Comparison of ENCODE assay signal across 13 cellular contexts in genomic region chr22:17576475-17576874, GRCh38. TPM values are rescaled to one million over a fixed set of nuclear protein-coding genes. Genes with fewer than 3 reads are reported as not detected.
DNase-seq lines count a peak whose midpoint lies in the region; ATAC-seq, FAIRE-seq and TF ChIP-seq lines count a peak whose summit lies in the region.
"Had no signal": no experiment of that assay in that cellular context is flagged by ENCODE, and none has a peak within 500 bp of the region (broad histone marks: within the 10 kb centered on the region; RNA-seq: fewer than 3 reads in every experiment).

No MANE protein-coding gene starts in this region.

- H3K9me3 ChIP-seq in body of pancreas, result no peaks in the 10 kb centered on the region
- H3K9me3 ChIP-seq: sigmoid colon, thoracic aorta had no signal

- H3K27ac Mint-ChIP-seq in osteocyte (ENCODE audit: unreplicated experiment), result peak overlapping the region; percentile 76
- H3K27ac Mint-ChIP-seq: activated naive CD8-positive, alpha-beta T cell; T-helper 17 cell had no signal

- H3K27ac ChIP-seq in body of pancreas, result no peak overlapping the region
- H3K27ac ChIP-seq: thoracic aorta had no signal

- TF ChIP-seq POLR2A in GM12891 (IDR thresholded peaks at IDR 0.05; ENCODE audit: low read depth, low read length) (no peak), body of pancreas (IDR thresholded peaks at IDR 0.05) (no peak)

- DNase-seq in GM12891 (ENCODE audit: insufficient read length, low spot score) (no peak), NCI-H2107 treated with DMSO at 0.1 percent for 48 hours (lab: John Stamatoyannopoulos, UW; ENCODE audit: unreplicated experiment) (peak; percentile 62), epithelial cell of esophagus (ENCODE audit: low read depth) (peak; percentile 99), osteocyte (ENCODE audit: extremely low spot score, unreplicated experiment) (no peak), activated gamma-delta T cell (lab: John Stamatoyannopoulos, UW) (no peak), body of pancreas (no peak), germinal center (ENCODE audit: low spot score) (no peak), Ammon's horn (ENCODE audit: low spot score) (no peak)
- DNase-seq: NCI-H1417 treated with DMSO at 0.1 percent for 48 hours, sigmoid colon, T-helper 17 cell had no signal

- no peak overlapping the region for H3K4me3 ChIP-seq in epithelial cell of esophagus (ENCODE audit: low read length)
- H3K4me3 ChIP-seq in body of pancreas, result no peak overlapping the region
- H3K4me3 ChIP-seq: sigmoid colon, thoracic aorta had no signal

- intact Hi-C loops in body of pancreas (cut with DNase I), result no loop called here

- no peaks in the 10 kb centered on the region for H3K36me3 Mint-ChIP-seq in osteocyte (ENCODE audit: unreplicated experiment)
- H3K36me3 Mint-ChIP-seq: activated naive CD8-positive, alpha-beta T cell had no signal

- TF ChIP-seq CTCF in epithelial cell of esophagus (IDR thresholded peaks at IDR 0.05; ENCODE audit: insufficient read depth, low read depth, low read length, missing control alignments) (no peak), osteocyte (IDR thresholded peaks at IDR 0.05) (no peak), body of pancreas (IDR thresholded peaks at IDR 0.05) (no peak)

- no peak for ATAC-seq in body of pancreas
- ATAC-seq: T-helper 17 cell had no signal

- no peaks in the 10 kb centered on the region for H3K9me3 Mint-ChIP-seq in osteocyte (ENCODE audit: unreplicated experiment)

- peaks cover 11% of the 10 kb centered on the region for H3K4me1 ChIP-seq in body of pancreas

- peaks cover 19% of the 10 kb centered on the region for H3K4me1 Mint-ChIP-seq in osteocyte (ENCODE audit: unreplicated experiment)
- H3K4me1 Mint-ChIP-seq: T-helper 17 cell had no signal

- H3K36me3 ChIP-seq in body of pancreas (replicated peaks in 1 of 2; ENCODE audit: insufficient read depth in 1 of 2, low read depth in 2 of 2), result no peaks in the 10 kb centered on the region
- H3K36me3 ChIP-seq: sigmoid colon, thoracic aorta had no signal

- H3K4me3 Mint-ChIP-seq in osteocyte (ENCODE audit: unreplicated experiment), result no peak overlapping the region
- H3K4me3 Mint-ChIP-seq: activated naive CD8-positive, alpha-beta T cell; T-helper 17 cell had no signal

- no peaks in the 10 kb centered on the region for H3K27me3 Mint-ChIP-seq in osteocyte (ENCODE audit: unreplicated experiment)

- FAIRE-seq in GM12891 (lab: Jason Lieb, UNC), result peak; percentile 45

- no peaks in the 10 kb centered on the region for H3K27me3 ChIP-seq in body of pancreas
- H3K27me3 ChIP-seq: sigmoid colon had no signal

- WGBS in body of pancreas, 2 donors, result 82 to 88% methylated on average over 6 of the region's 6 CpGs

TF ChIP-seq in GM12891, 5 proteins besides CTCF, POLR2A, EP300 and RAD21:
- TF ChIP-seq POU2F2 (IDR thresholded peaks at IDR 0.05; ENCODE audit: low read depth, low read length) (no peak), POLR2AphosphoS5 (IDR thresholded peaks at IDR 0.05; ENCODE audit: low read depth, low read length) (no peak), SPI1 (IDR thresholded peaks at IDR 0.05; ENCODE audit: low read depth, low read length) (no peak), TAF1 (IDR thresholded peaks at IDR 0.05; ENCODE audit: low read depth, low read length) (no peak), PAX5 (IDR thresholded peaks at IDR 0.05; ENCODE audit: insufficient read depth, low read length, severe bottlenecking) (no peak)
TF ChIP-seq in GM12891: peak in this region for 0.

RNA-seq across cellular contexts. Expression of gene SLC25A18, which starts 13.2 kb away (rescaled TPM):
- 0.04 TPM for polyA plus RNA-seq in GM12891 (2012; ENCODE audit: low read depth, missing spikeins)
- total RNA-seq in osteocyte, result not detected in 2 replicates
- total RNA-seq in body of pancreas, result 1 to 10 TPM; 2.1 to 4.9 TPM
- total RNA-seq: T-helper 17 cell, thoracic aorta had no signal

RNA-seq across cellular contexts. Expression of gene ATP6V1E1, which starts 52.1 kb away (rescaled TPM):
- 95.9 TPM for polyA plus RNA-seq in GM12891 (2012; ENCODE audit: low read depth, missing spikeins)
- total RNA-seq in osteocyte (119 and 123 TPM in 2 replicates), body of pancreas (10 to 100 TPM; 38.1 to 58.7 TPM)

Comparison
In these comparisons a context has a peak if more than half of its experiments do, and no peak if none do; other contexts are left out.
1. DNase-seq: peak in NCI-H2107 treated with DMSO at 0.1 percent for 48 hours (single experiment) and epithelial cell of esophagus (single experiment); none in GM12891 (single experiment), osteocyte (single experiment), activated gamma-delta T cell (single experiment), body of pancreas (0 of 4), germinal center (single experiment) and Ammon's horn (single experiment).